Comparison of ENCODE assay signal across 1 cellular context in the genomic region with DNA sequence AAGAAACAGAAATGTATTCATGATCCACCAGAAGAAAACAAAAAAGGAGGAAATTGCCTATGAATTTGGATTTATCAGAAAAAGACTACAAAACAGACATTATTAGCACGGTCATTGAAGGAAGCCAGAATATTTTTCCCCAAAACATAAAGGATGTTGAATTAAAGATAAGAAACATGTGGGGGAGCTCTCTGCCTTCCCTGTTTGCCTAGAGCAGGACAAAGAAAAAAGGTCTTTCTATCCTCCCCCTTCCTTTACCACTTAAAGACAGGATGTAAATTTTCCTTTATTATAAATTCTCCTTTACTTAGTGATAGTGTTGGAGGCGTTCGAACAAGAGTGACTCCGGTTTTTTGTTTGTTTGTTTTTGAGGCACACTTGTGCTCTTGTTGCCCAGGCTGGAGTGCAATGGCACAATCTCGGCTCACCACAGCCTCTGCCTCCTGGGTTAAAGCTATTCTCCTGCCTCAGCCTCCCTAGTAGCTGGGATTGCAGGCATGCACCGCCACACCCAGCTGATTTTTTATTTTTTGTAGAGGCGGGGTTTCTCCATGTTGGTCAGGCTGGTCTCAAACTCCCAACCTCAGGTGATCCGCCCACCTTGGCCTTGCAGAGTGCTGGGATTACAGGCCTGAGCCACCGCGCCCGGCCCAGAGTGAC.
TF ChIP-seq lines count a peak whose summit lies in the region.

No MANE protein-coding gene starts in this region.

TF ChIP-seq in GM23338, 12 proteins besides CTCF, POLR2A, EP300 and RAD21 (continued from another document):
- TF ChIP-seq ETS1 (IDR thresholded peaks at IDR 0.05): no peak
